In the genomic region with DNA sequence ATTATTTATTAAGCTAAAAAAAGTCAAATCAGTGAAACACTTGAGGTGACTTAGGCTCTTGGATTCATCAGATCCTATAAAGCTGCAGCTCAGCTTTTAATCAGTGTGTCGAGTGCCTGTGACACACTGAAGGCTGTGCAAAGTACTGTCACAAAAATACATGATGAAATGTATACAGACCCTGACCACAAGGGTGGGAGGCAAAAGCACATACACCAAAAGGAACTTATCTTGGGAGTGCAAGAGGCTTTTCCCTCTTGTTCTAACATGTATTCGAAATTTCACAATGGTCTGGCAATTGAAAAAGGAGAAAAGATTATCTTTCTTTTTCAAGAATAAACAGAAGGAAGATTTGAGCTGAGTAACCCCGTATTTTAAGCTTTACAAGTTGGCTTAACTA, we compare ENCODE assay signal across 14 cellular contexts. TPM values are rescaled to one million over a fixed set of nuclear protein-coding genes. Genes with fewer than 3 reads are reported as not detected.
DNase-seq lines count a peak whose midpoint lies in the region; ATAC-seq and TF ChIP-seq lines count a peak whose summit lies in the region.
"Had no signal": no experiment of that assay in that cellular context is flagged by ENCODE, and none has a peak within 500 bp of the region (broad histone marks: within the 10 kb centered on the region; RNA-seq: fewer than 3 reads in every experiment).

No MANE protein-coding gene starts in this region.

- peaks cover 33% of the 10 kb centered on the region for H3K36me3 Mint-ChIP-seq in activated CD8-positive, alpha-beta T cell treated with anti-CD3 and anti-CD28 coated beads for 36 hours (ENCODE audit: low read depth)
- peaks cover 23% of the 10 kb centered on the region for H3K36me3 Mint-ChIP-seq in activated CD8-positive, alpha-beta T cell treated with anti-CD3 and anti-CD28 coated beads, Interleukin-2, amount 10 ng/mL, durations not matched to agents 7 days and 5 days (ENCODE audit: low read depth)
- peaks cover 33% of the 10 kb centered on the region for H3K36me3 Mint-ChIP-seq in activated CD4-positive, alpha-beta T cell treated with anti-CD3 and anti-CD28 coated beads, Interleukin-2, amount 10 ng/mL, durations not matched to agents 24 days and 14 days (ENCODE audit: low read depth)

- H3K4me1 ChIP-seq in testis = peaks cover 73% of the 10 kb centered on the region

- WGBS in testis, 2 donors = 35 to 48% methylated on average over 3 of the region's 3 CpGs

- TF ChIP-seq CTCF in activated CD8-positive, alpha-beta T cell treated with anti-CD3 and anti-CD28 coated beads for 36 hours (IDR thresholded peaks at IDR 0.05) = no peak
- TF ChIP-seq CTCF in SU-DHL-6 (IDR thresholded peaks at IDR 0.05; ENCODE audit: insufficient read depth, low read length, poor library complexity, severe bottlenecking) (no peak), testis (IDR thresholded peaks at IDR 0.05) (no peak)

- DNase-seq in activated CD8-positive, alpha-beta T cell treated with anti-CD3 and anti-CD28 coated beads for 36 hours = peak; percentile 29
- no peak for DNase-seq in activated CD8-positive, alpha-beta T cell treated with anti-CD3 and anti-CD28 coated beads, Interleukin-2, amount 10 ng/mL, durations not matched to agents 7 days and 5 days
- DNase-seq in testis (no peak), NCI-H2081 (lab: John Stamatoyannopoulos, UW) (no peak)
- no peak for DNase-seq in activated CD4-positive, alpha-beta T cell treated with anti-CD3 and anti-CD28 coated beads, Interleukin-2, amount 10 ng/mL, durations not matched to agents 24 days and 14 days
- DNase-seq: activated CD4-positive, CD25-positive, alpha-beta regulatory T cell treated with anti-CD3 and anti-CD28 coated beads, Interleukin-2, amount 50 U/mL, for 72 hours; activated naive CD4-positive, alpha-beta T cell treated with anti-CD3 and anti-CD28 coated beads for 36 hours; DMS153; heart left ventricle; mesendoderm; NCI-H226 had no signal

- peaks cover 34% of the 10 kb centered on the region for H3F3A ChIP-seq in SU-DHL-6 (ENCODE audit: insufficient read depth)

- ATAC-seq in activated CD8-positive, alpha-beta T cell treated with anti-CD3 and anti-CD28 coated beads for 36 hours = peak; percentile 29
- no peak for ATAC-seq in activated CD8-positive, alpha-beta T cell treated with anti-CD3 and anti-CD28 coated beads, Interleukin-2, amount 10 ng/mL, durations not matched to agents 7 days and 5 days
- peak; percentile 48 for ATAC-seq in esophagus mucosa
- ATAC-seq in HG03565 (IDR thresholded peaks at IDR 0.05; ENCODE audit: unreplicated experiment) = no peak
- ATAC-seq: heart left ventricle had no signal

- peak overlapping the region; percentile 53 for H3K4me2 ChIP-seq in SU-DHL-6 (ENCODE audit: low read depth, low read length, poor library complexity, severe bottlenecking)

- H3K27me3 ChIP-seq in SU-DHL-6 (ENCODE audit: low read length) (no peaks in the 10 kb centered on the region), testis (no peaks in the 10 kb centered on the region)
- H3K27me3 ChIP-seq: heart left ventricle had no signal

- no peaks in the 10 kb centered on the region for H3K9me3 ChIP-seq in SU-DHL-6 (ENCODE audit: insufficient read depth, low read length)
- H3K9me3 ChIP-seq in testis = no peaks in the 10 kb centered on the region
- H3K9me3 ChIP-seq: heart left ventricle had no signal

- H2AFZ ChIP-seq in SU-DHL-6 (ENCODE audit: low read depth, low read length, severe bottlenecking) = no peak overlapping the region

- peak overlapping the region; percentile 74 for H3K27ac ChIP-seq in SU-DHL-6 (ENCODE audit: low read depth, low read length)
- H3K27ac ChIP-seq in testis = peak overlapping the region; percentile 20 to 74

- H3K27ac Mint-ChIP-seq in activated CD8-positive, alpha-beta T cell treated with anti-CD3 and anti-CD28 coated beads for 36 hours = no peak overlapping the region
- H3K27ac Mint-ChIP-seq in activated CD8-positive, alpha-beta T cell treated with anti-CD3 and anti-CD28 coated beads, Interleukin-2, amount 10 ng/mL, durations not matched to agents 7 days and 5 days = no peak overlapping the region
- H3K27ac Mint-ChIP-seq in activated CD4-positive, alpha-beta T cell treated with anti-CD3 and anti-CD28 coated beads, Interleukin-2, amount 10 ng/mL, durations not matched to agents 24 days and 14 days = no peak overlapping the region
- H3K27ac Mint-ChIP-seq: activated naive CD4-positive, alpha-beta T cell treated with anti-CD3 and anti-CD28 coated beads for 36 hours had no signal

- no peaks in the 10 kb centered on the region for H3K36me3 ChIP-seq in SU-DHL-6 (ENCODE audit: low read length)
- no peaks in the 10 kb centered on the region for H3K36me3 ChIP-seq in testis (ENCODE audit: low read depth, missing control alignments)

- TF ChIP-seq POLR2A in testis (IDR thresholded peaks at IDR 0.05) = no peak

- no peak overlapping the region for H3K4me3 ChIP-seq in SU-DHL-6 (ENCODE audit: insufficient read depth, low read length, poor library complexity, severe bottlenecking)
- no peak overlapping the region for H3K4me3 ChIP-seq in testis
- H3K4me3 ChIP-seq: heart left ventricle had no signal

- POLR2A ChIA-PET in activated CD8-positive, alpha-beta T cell treated with anti-CD3 and anti-CD28 coated beads for 36 hours (lab: Charles Lee) = interaction anchor here (0.6 kb wide), 1 partner anchor 47 kb away, joined by 3 read pairs; no protein-coding TSS in a partner anchor
- POLR2A ChIA-PET in activated CD8-positive, alpha-beta T cell treated with anti-CD3 and anti-CD28 coated beads, Interleukin-2, amount 10 ng/mL, durations not matched to agents 7 days and 5 days (lab: Charles Lee) = interaction anchor here (0.7 kb wide), 1 partner anchor 188 kb away, joined by 3 read pairs; no protein-coding TSS in a partner anchor

- CTCF ChIA-PET in activated CD8-positive, alpha-beta T cell treated with anti-CD3 and anti-CD28 coated beads for 36 hours (lab: Charles Lee) = interaction anchor here (3.1 kb wide), 1 partner anchor 43 kb away, joined by 10 read pairs; no protein-coding TSS in a partner anchor
- CTCF ChIA-PET in activated CD8-positive, alpha-beta T cell treated with anti-CD3 and anti-CD28 coated beads, Interleukin-2, amount 10 ng/mL, durations not matched to agents 7 days and 5 days (lab: Charles Lee) = no interaction called here

- H3K9me3 Mint-ChIP-seq in activated CD8-positive, alpha-beta T cell treated with anti-CD3 and anti-CD28 coated beads for 36 hours = no peaks in the 10 kb centered on the region
- no peaks in the 10 kb centered on the region for H3K9me3 Mint-ChIP-seq in activated CD8-positive, alpha-beta T cell treated with anti-CD3 and anti-CD28 coated beads, Interleukin-2, amount 10 ng/mL, durations not matched to agents 7 days and 5 days (ENCODE audit: insufficient read depth)
- no peaks in the 10 kb centered on the region for H3K9me3 Mint-ChIP-seq in activated CD4-positive, alpha-beta T cell treated with anti-CD3 and anti-CD28 coated beads, Interleukin-2, amount 10 ng/mL, durations not matched to agents 24 days and 14 days
- H3K9me3 Mint-ChIP-seq: activated naive CD4-positive, alpha-beta T cell treated with anti-CD3 and anti-CD28 coated beads for 36 hours had no signal

- intact Hi-C loops in activated CD8-positive, alpha-beta T cell treated with anti-CD3 and anti-CD28 coated beads for 36 hours (cut with micrococcal nuclease) = loop anchor here (5.0 kb wide), 1 partner anchor 34 kb away; the partner anchor contains the start of gene VGLL4
- intact Hi-C loops in testis (cut with DNase I; ENCODE audit: low total_unique reads) = no loop called here
- intact Hi-C loops in activated CD4-positive, alpha-beta T cell treated with anti-CD3 and anti-CD28 coated beads, Interleukin-2, amount 10 ng/mL, durations not matched to agents 24 days and 14 days (cut with micrococcal nuclease) = no loop called here

- peaks cover 88% of the 10 kb centered on the region for H3K79me2 ChIP-seq in SU-DHL-6 (ENCODE audit: insufficient read depth, low read length)

- H3K27me3 Mint-ChIP-seq in activated CD8-positive, alpha-beta T cell treated with anti-CD3 and anti-CD28 coated beads for 36 hours = no peaks in the 10 kb centered on the region
- H3K27me3 Mint-ChIP-seq in activated CD8-positive, alpha-beta T cell treated with anti-CD3 and anti-CD28 coated beads, Interleukin-2, amount 10 ng/mL, durations not matched to agents 7 days and 5 days (ENCODE audit: low read depth) = no peaks in the 10 kb centered on the region
- no peaks in the 10 kb centered on the region for H3K27me3 Mint-ChIP-seq in activated CD4-positive, alpha-beta T cell treated with anti-CD3 and anti-CD28 coated beads, Interleukin-2, amount 10 ng/mL, durations not matched to agents 24 days and 14 days

- peaks cover 84% of the 10 kb centered on the region for H3K4me1 Mint-ChIP-seq in activated CD8-positive, alpha-beta T cell treated with anti-CD3 and anti-CD28 coated beads for 36 hours (ENCODE audit: low read depth)
- peaks cover 43% of the 10 kb centered on the region for H3K4me1 Mint-ChIP-seq in activated CD8-positive, alpha-beta T cell treated with anti-CD3 and anti-CD28 coated beads, Interleukin-2, amount 10 ng/mL, durations not matched to agents 7 days and 5 days (ENCODE audit: low read depth)
- peaks cover 34% of the 10 kb centered on the region for H3K4me1 Mint-ChIP-seq in activated CD4-positive, alpha-beta T cell treated with anti-CD3 and anti-CD28 coated beads, Interleukin-2, amount 10 ng/mL, durations not matched to agents 24 days and 14 days

- no peaks in the 10 kb centered on the region for H4K20me1 ChIP-seq in SU-DHL-6 (ENCODE audit: low read depth, low read length)

- H3K9me2 ChIP-seq in SU-DHL-6 (replicated peaks; ENCODE audit: insufficient read depth, low read length) = no peaks in the 10 kb centered on the region

- H3K9ac ChIP-seq in SU-DHL-6 (ENCODE audit: low read length) = peak overlapping the region; percentile 35

- H3K4me3 Mint-ChIP-seq in activated CD8-positive, alpha-beta T cell treated with anti-CD3 and anti-CD28 coated beads for 36 hours = no peak overlapping the region
- no peak overlapping the region for H3K4me3 Mint-ChIP-seq in activated CD8-positive, alpha-beta T cell treated with anti-CD3 and anti-CD28 coated beads, Interleukin-2, amount 10 ng/mL, durations not matched to agents 7 days and 5 days
- H3K4me3 Mint-ChIP-seq in activated CD4-positive, alpha-beta T cell treated with anti-CD3 and anti-CD28 coated beads, Interleukin-2, amount 10 ng/mL, durations not matched to agents 24 days and 14 days = no peak overlapping the region
- H3K4me3 Mint-ChIP-seq: activated naive CD4-positive, alpha-beta T cell treated with anti-CD3 and anti-CD28 coated beads for 36 hours had no signal

RNA-seq across cellular contexts. Expression of gene VGLL4, which starts 35.9 kb away (rescaled TPM):
- 10 to 100 TPM; 54.4 to 60.2 TPM for total RNA-seq in activated CD8-positive, alpha-beta T cell treated with anti-CD3 and anti-CD28 coated beads for 36 hours
- 10 to 100 TPM; 37.1 TPM for total RNA-seq in activated CD8-positive, alpha-beta T cell treated with anti-CD3 and anti-CD28 coated beads, Interleukin-2, amount 10 ng/mL, durations not matched to agents 7 days and 5 days
- total RNA-seq in esophagus mucosa = 36.3 TPM
- 100 to 1,000 TPM; 169 to 209 TPM for total RNA-seq in testis
- 72.9 TPM for polyA plus RNA-seq in testis (ENCODE audit: insufficient read depth, low read depth, low replicate concordance)
- 43.4 and 44.0 TPM in 2 replicates for total RNA-seq in activated CD4-positive, alpha-beta T cell treated with anti-CD3 and anti-CD28 coated beads, Interleukin-2, amount 10 ng/mL, durations not matched to agents 24 days and 14 days

Comparison
In these comparisons a context has a peak if more than half of its experiments do, and no peak if none do; other contexts are left out.
1. ATAC-seq: peak in activated CD8-positive, alpha-beta T cell treated with anti-CD3 and anti-CD28 coated beads for 36 hours (single experiment) and esophagus mucosa (single experiment); none in activated CD8-positive, alpha-beta T cell treated with anti-CD3 and anti-CD28 coated beads, Interleukin-2, amount 10 ng/mL, durations not matched to agents 7 days and 5 days (single experiment) and HG03565 (single experiment).